ENCODE assay signal across 8 cellular contexts in genomic region chrX:7240929-7241328, GRCh38.
"Had no signal": no experiment of that assay in that cellular context is flagged by ENCODE, and none has a peak within 500 bp of the region (broad histone marks: within the 10 kb centered on the region; RNA-seq: fewer than 3 reads in every experiment).

No MANE protein-coding gene starts in this region.

- H3K27ac Mint-ChIP-seq: H9 had no signal

- H3K27ac ChIP-seq: GM23248, HL-60 had no signal

- H3K4me3 ChIP-seq: GM23248 had no signal

- H3K36me3 Mint-ChIP-seq: IgD-negative memory B cell had no signal

- H3K9ac ChIP-seq: GM23248 had no signal

- H3K4me1 Mint-ChIP-seq: IgD-negative memory B cell had no signal

- H2AFZ ChIP-seq: GM23248 had no signal

- DNase-seq: GM23248, GOT3, H9, HCEC 1CT, KG1 had no signal

- FAIRE-seq: H54 had no signal

- H3K4me3 Mint-ChIP-seq: H9, IgD-negative memory B cell had no signal

- H3K27me3 Mint-ChIP-seq: IgD-negative memory B cell had no signal
